Comparison of ENCODE assay signal across 22 cellular contexts in genomic region chr6:152355166-152355565, GRCh38.
"Had no signal": no experiment of that assay in that cellular context is flagged by ENCODE, and none has a peak within 500 bp of the region (broad histone marks: within the 10 kb centered on the region; RNA-seq: fewer than 3 reads in every experiment).

No MANE protein-coding gene starts in this region.

- H3K27ac Mint-ChIP-seq: activated CD4-positive, alpha-beta T cell treated with anti-CD3 and anti-CD28 coated beads for 36 hours; activated CD8-positive, alpha-beta T cell treated with anti-CD3 and anti-CD28 coated beads, Interleukin-2, amount 10 ng/mL, durations not matched to agents 7 days and 5 days; activated naive CD4-positive, alpha-beta T cell treated with anti-CD3 and anti-CD28 coated beads, Interleukin-2, amount 50 U/mL, for 24 hours; T-cell had no signal

- DNase-seq: activated CD4-positive, alpha-beta T cell treated with anti-CD3 and anti-CD28 coated beads for 36 hours; activated CD4-positive, alpha-beta T cell treated with anti-CD3 and anti-CD28 coated beads, Interleukin-2, amount 50 U/mL, for 4 hours; activated CD4-positive, CD25-positive, alpha-beta regulatory T cell; activated CD8-positive, alpha-beta memory T cell treated with anti-CD3 and anti-CD28 coated beads, Interleukin-2, amount 50 U/mL, for 48 hours; activated CD8-positive, alpha-beta T cell treated with anti-CD3 and anti-CD28 coated beads, Interleukin-2, amount 10 ng/mL, durations not matched to agents 7 days and 5 days; activated T-cell treated with anti-CD3 and anti-CD28 coated beads, Interleukin-2, amount 50 U/mL, for 1 hour; amniotic stem cell; MG63; MV-4-11; NCI-H1092 treated with DMSO at 0.1 percent for 48 hours; NCI-H1436; NCI-H1694 treated with DMSO at 0.1 percent for 48 hours; NCI-H2029 treated with DMSO at 0.1 percent for 48 hours; NCI-H510A treated with DMSO at 0.1 percent for 48 hours; NCI-H748 treated with DMSO at 0.1 percent for 48 hours; SIG-M5; T-cell; T-helper 2 cell; T1000 had no signal

- H3K4me3 Mint-ChIP-seq: activated CD4-positive, alpha-beta T cell treated with anti-CD3 and anti-CD28 coated beads for 36 hours; activated CD8-positive, alpha-beta T cell treated with anti-CD3 and anti-CD28 coated beads, Interleukin-2, amount 10 ng/mL, durations not matched to agents 7 days and 5 days; activated naive CD4-positive, alpha-beta T cell treated with anti-CD3 and anti-CD28 coated beads, Interleukin-2, amount 50 U/mL, for 24 hours; brain; T-cell had no signal

- H3K4me1 Mint-ChIP-seq: activated naive CD4-positive, alpha-beta T cell treated with anti-CD3 and anti-CD28 coated beads, Interleukin-2, amount 50 U/mL, for 24 hours had no signal

- H3K36me3 Mint-ChIP-seq: activated naive CD4-positive, alpha-beta T cell treated with anti-CD3 and anti-CD28 coated beads, Interleukin-2, amount 50 U/mL, for 24 hours; T-cell had no signal

- H3K9me3 Mint-ChIP-seq: activated naive CD4-positive, alpha-beta T cell treated with anti-CD3 and anti-CD28 coated beads, Interleukin-2, amount 50 U/mL, for 24 hours; brain; T-cell had no signal

- H3K4me3 ChIP-seq: ascending aorta, MG63 had no signal

- H3K27ac ChIP-seq: ascending aorta had no signal

- H3K4me1 ChIP-seq: ascending aorta had no signal

- H3K27me3 ChIP-seq: ascending aorta, MG63 had no signal

- H3K9me3 ChIP-seq: ascending aorta, MG63 had no signal

- H3K27me3 Mint-ChIP-seq: activated CD4-positive, alpha-beta T cell treated with anti-CD3 and anti-CD28 coated beads for 36 hours; activated naive CD4-positive, alpha-beta T cell treated with anti-CD3 and anti-CD28 coated beads, Interleukin-2, amount 50 U/mL, for 24 hours; brain; T-cell had no signal
